Comparison of ENCODE assay signal across 15 cellular contexts in the genomic region with DNA sequence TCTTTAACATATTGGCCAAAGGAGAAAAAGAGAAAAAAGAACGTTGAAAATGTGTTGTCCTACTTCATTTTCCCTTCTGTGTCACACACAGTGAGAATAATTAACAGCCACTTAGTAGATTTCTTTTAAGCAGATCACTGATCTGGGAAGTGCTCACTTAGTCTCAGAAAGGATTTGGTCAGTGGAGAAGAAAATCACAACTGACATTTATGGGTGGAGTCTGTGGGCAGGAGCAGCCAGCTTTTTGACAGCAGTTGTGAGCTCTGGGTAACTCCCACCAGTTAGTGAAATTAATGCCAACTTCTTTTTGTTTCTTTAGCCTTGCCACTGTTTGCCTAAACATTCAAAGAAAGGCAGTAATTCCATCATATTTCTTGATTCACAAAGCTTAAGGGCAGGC. TPM values are rescaled to one million over a fixed set of nuclear protein-coding genes. Genes with fewer than 3 reads are reported as not detected.
A peak's percentile ranks its signal among the peaks of the same experiment; 100 is the strongest.
DNase-seq lines count a peak whose midpoint lies in the region; ATAC-seq and TF ChIP-seq lines count a peak whose summit lies in the region.
"Had no signal": no experiment of that assay in that cellular context is flagged by ENCODE, and none has a peak within 500 bp of the region (broad histone marks: within the 10 kb centered on the region; RNA-seq: fewer than 3 reads in every experiment).

No MANE protein-coding gene starts in this region.

- H3K27me3 Mint-ChIP-seq in memory B cell: no peaks in the 10 kb centered on the region

- no peaks in the 10 kb centered on the region for H3K27me3 ChIP-seq in right atrium auricular region
- H3K27me3 ChIP-seq: upper lobe of left lung had no signal

- no peaks in the 10 kb centered on the region for H3K9me3 ChIP-seq in right atrium auricular region
- H3K9me3 ChIP-seq: psoas muscle, upper lobe of left lung had no signal

- DNase-seq in NCI-H82 (lab: John Stamatoyannopoulos, UW) (peak; percentile 80), memory B cell (ENCODE audit: low spot score in 2 of 2) (no peak), ecto neural progenitor cell (ENCODE audit: low spot score) (no peak), right atrium auricular region (ENCODE audit: low spot score) (no peak)
- DNase-seq in stimulated activated CD4-positive, alpha-beta T cell treated with anti-CD3 and anti-CD28 coated beads, Interleukin-2, amount 100 ng/mL, for 24 hours: no peak
- DNase-seq: activated CD4-positive, alpha-beta T cell treated with anti-CD3 and anti-CD28 coated beads for 48 hours; activated T-cell treated with anti-CD3 and anti-CD28 coated beads, Interleukin-2, amount 50 U/mL, for 1 hour; islet precursor cell; NCI-H1105; psoas muscle; stimulated activated CD8-positive, alpha-beta memory T cell treated with anti-CD3 and anti-CD28 coated beads, Interleukin-4, amount 100 ng/mL, for 48 hours; upper lobe of left lung had no signal

- no peaks in the 10 kb centered on the region for H3K4me1 ChIP-seq in right atrium auricular region
- H3K4me1 ChIP-seq: psoas muscle had no signal

- no peak overlapping the region for H3K4me3 Mint-ChIP-seq in memory B cell

- H3K27ac ChIP-seq in right atrium auricular region: no peak overlapping the region
- H3K27ac ChIP-seq: psoas muscle, upper lobe of left lung had no signal

- H3K36me3 ChIP-seq in right atrium auricular region: no peaks in the 10 kb centered on the region
- H3K36me3 ChIP-seq: upper lobe of left lung had no signal

- peaks cover 10% of the 10 kb centered on the region for H3K4me1 Mint-ChIP-seq in memory B cell

- H3K27ac Mint-ChIP-seq in memory B cell: peak overlapping the region; percentile 35

- peaks cover 12% of the 10 kb centered on the region for H3K36me3 Mint-ChIP-seq in memory B cell

- no peak for TF ChIP-seq CTCF in right atrium auricular region (IDR thresholded peaks at IDR 0.05)

- peaks cover 4% of the 10 kb centered on the region for H3K9me3 Mint-ChIP-seq in memory B cell

- H3K4me3 ChIP-seq in right atrium auricular region: no peak overlapping the region
- H3K4me3 ChIP-seq: psoas muscle, upper lobe of left lung had no signal

- ATAC-seq in GM18498 (IDR thresholded peaks at IDR 0.05; ENCODE audit: unreplicated experiment): peak; percentile 66
- peak; percentile 52 for ATAC-seq in HG02623 (IDR thresholded peaks at IDR 0.05; ENCODE audit: unreplicated experiment)
- peak; percentile 22 for ATAC-seq in memory B cell (ENCODE audit: low read depth)
- ATAC-seq in HG02840 (IDR thresholded peaks at IDR 0.05; ENCODE audit: low FRiP score, unreplicated experiment): no peak
- ATAC-seq: psoas muscle had no signal

RNA-seq across cellular contexts. Expression of a gene that starts 49.7 kb away (rescaled TPM):
- total RNA-seq in right atrium auricular region: 10 to 100 TPM; 21.5 to 37.9 TPM
